10 cellular contexts compared by ENCODE assay signal in the genomic region with DNA sequence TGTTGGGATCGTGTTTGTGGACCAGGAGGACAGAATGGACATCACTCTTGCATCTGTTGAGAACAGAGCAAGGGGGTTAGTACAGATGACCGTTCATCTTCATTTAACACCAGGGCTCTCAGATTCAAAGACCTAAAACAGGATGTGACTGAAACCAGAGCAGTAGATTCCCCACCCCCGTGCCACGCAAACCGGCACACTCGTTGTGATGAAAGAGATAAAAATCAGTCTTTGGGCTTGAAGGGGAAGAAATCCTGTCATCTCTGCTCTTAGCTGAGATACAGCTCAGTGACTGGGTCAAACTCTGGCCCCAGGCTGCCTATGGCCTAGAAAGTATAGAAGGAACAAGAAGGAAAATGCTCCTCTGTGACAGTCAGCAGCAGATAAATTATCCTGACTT.
DNase-seq lines count a peak whose midpoint lies in the region; ATAC-seq lines count a peak whose summit lies in the region.
"Had no signal": no experiment of that assay in that cellular context is flagged by ENCODE, and none has a peak within 500 bp of the region (broad histone marks: within the 10 kb centered on the region; RNA-seq: fewer than 3 reads in every experiment).

No MANE protein-coding gene starts in this region.

- no peak overlapping the region for H3K4me2 ChIP-seq in neuronal stem cell (ENCODE audit: insufficient read depth, low read length, poor library complexity, severe bottlenecking)
- H3K4me2 ChIP-seq: PC-9 had no signal

- no peak overlapping the region for H4K8ac ChIP-seq in neuronal stem cell (ENCODE audit: low read depth, low read length)

- no peak overlapping the region for H3K18ac ChIP-seq in neuronal stem cell (ENCODE audit: low read length)

- no CpG with 5 or more reads among the region's 6 CpGs for WGBS in neuronal stem cell (ENCODE audit: extremely low coverage in 2 of 2, insufficient read length in 2 of 2, insufficient replicate concordance in 1 of 2), 2 donors

- no peak overlapping the region for H4K91ac ChIP-seq in neuronal stem cell (ENCODE audit: low read depth, low read length, poor library complexity)

- H2BK15ac ChIP-seq in neuronal stem cell (ENCODE audit: low read length): no peak overlapping the region

- no peak overlapping the region for H3K23ac ChIP-seq in neuronal stem cell (ENCODE audit: low read depth, low read length, poor library complexity)

- H3K14ac ChIP-seq in neuronal stem cell (ENCODE audit: low read length): no peak overlapping the region

- peaks cover 49% of the 10 kb centered on the region for H3K36me3 Mint-ChIP-seq in activated naive CD4-positive, alpha-beta T cell treated with anti-CD3 and anti-CD28 coated beads, Interleukin-2, amount 10 ng/mL, durations not matched to agents 7 days and 5 days

- no peak overlapping the region for H3K27ac ChIP-seq in neuronal stem cell (replicated peaks; ENCODE audit: low read length)
- H3K27ac ChIP-seq: C4-2B, PC-9 had no signal

- H3K9me3 Mint-ChIP-seq in activated naive CD4-positive, alpha-beta T cell treated with anti-CD3 and anti-CD28 coated beads, Interleukin-2, amount 10 ng/mL, durations not matched to agents 7 days and 5 days: no peaks in the 10 kb centered on the region

- H3K4me3 Mint-ChIP-seq in activated naive CD4-positive, alpha-beta T cell treated with anti-CD3 and anti-CD28 coated beads, Interleukin-2, amount 10 ng/mL, durations not matched to agents 7 days and 5 days: peak overlapping the region; percentile 78

- no peaks in the 10 kb centered on the region for H3K9me3 ChIP-seq in neuronal stem cell (replicated peaks in 1 of 2; ENCODE audit: control insufficient read depth in 2 of 2, insufficient read depth in 1 of 2, low read depth in 1 of 2, low read length in 2 of 2)

- CTCF ChIA-PET in activated naive CD4-positive, alpha-beta T cell treated with anti-CD3 and anti-CD28 coated beads, Interleukin-2, amount 10 ng/mL, durations not matched to agents 7 days and 5 days (lab: Charles Lee): interaction anchor here (0.6 to 1.1 kb wide), 6 partner anchors 11 to 737 kb away, joined by 3 to 5 read pairs (median 4); no protein-coding TSS in a partner anchor

- H3K79me1 ChIP-seq in neuronal stem cell (ENCODE audit: low read depth, low read length): no peaks in the 10 kb centered on the region

- peak overlapping the region; percentile 97 for H3K27ac Mint-ChIP-seq in activated naive CD4-positive, alpha-beta T cell treated with anti-CD3 and anti-CD28 coated beads, Interleukin-2, amount 10 ng/mL, durations not matched to agents 7 days and 5 days

- H2AK5ac ChIP-seq in neuronal stem cell (ENCODE audit: low read depth, low read length): no peak overlapping the region

- peaks cover 9 to 45% of the 10 kb centered on the region in 2 donors for H3K36me3 ChIP-seq in neuronal stem cell (replicated peaks in 1 of 2; ENCODE audit: control insufficient read depth in 2 of 2, insufficient read depth in 2 of 2, low read length in 2 of 2)

- peak; percentile 54 to 57 for DNase-seq in activated CD4-positive, alpha-beta T cell treated with anti-CD3 and anti-CD28 coated beads for 24 hours (ENCODE audit: low read depth in 2 of 2)
- peak; percentile 82 for DNase-seq in activated naive CD4-positive, alpha-beta T cell treated with anti-CD3 and anti-CD28 coated beads, Interleukin-2, amount 10 ng/mL, durations not matched to agents 7 days and 5 days
- peak; percentile 68 to 82 for DNase-seq in stimulated activated CD4-positive, alpha-beta T cell treated with anti-CD3 and anti-CD28 coated beads, Interleukin-4, amount 100 ng/mL, for 4 hours
- DNase-seq in LoVo (ENCODE audit: low spot score): no peak
- DNase-seq in neuronal stem cell (ENCODE audit: low spot score): no peak
- no peak for DNase-seq in 8988T
- DNase-seq: PC-9 had no signal

- no peak overlapping the region for H3K4ac ChIP-seq in neuronal stem cell (ENCODE audit: low read length)

- peaks cover 82% of the 10 kb centered on the region for H3K4me1 Mint-ChIP-seq in activated naive CD4-positive, alpha-beta T cell treated with anti-CD3 and anti-CD28 coated beads, Interleukin-2, amount 10 ng/mL, durations not matched to agents 7 days and 5 days

- no peak overlapping the region for H3K9ac ChIP-seq in neuronal stem cell (ENCODE audit: low read depth, low read length, poor library complexity)

- no peak overlapping the region for H2AFZ ChIP-seq in neuronal stem cell (ENCODE audit: low read length)
- H2AFZ ChIP-seq: PC-9 had no signal

- no peak overlapping the region for H2BK12ac ChIP-seq in neuronal stem cell (ENCODE audit: low read length)

- H3K4me1 ChIP-seq in neuronal stem cell (ENCODE audit: control insufficient read depth in 2 of 2, insufficient read depth in 1 of 2, low read depth in 1 of 2, low read length in 2 of 2): no peaks in the 10 kb centered on the region

- no peaks in the 10 kb centered on the region for H3K27me3 Mint-ChIP-seq in activated naive CD4-positive, alpha-beta T cell treated with anti-CD3 and anti-CD28 coated beads, Interleukin-2, amount 10 ng/mL, durations not matched to agents 7 days and 5 days

- no peak overlapping the region for H2BK5ac ChIP-seq in neuronal stem cell (ENCODE audit: low read length)

- no peak overlapping the region for H2BK120ac ChIP-seq in neuronal stem cell (ENCODE audit: low read depth, low read length)

- H3K27me3 ChIP-seq in neuronal stem cell (ENCODE audit: control insufficient read depth in 3 of 3, insufficient read depth in 3 of 3, low read depth in 1 of 3, low read length in 3 of 3): no peaks in the 10 kb centered on the region

- H3K4me3 ChIP-seq in neuronal stem cell (ENCODE audit: low read length in 2 of 2): no peak overlapping the region
- H3K4me3 ChIP-seq: PC-9 had no signal

- ATAC-seq in GM21360 (IDR thresholded peaks at IDR 0.05; ENCODE audit: unreplicated experiment) (peak; percentile 55), HG03342 (IDR thresholded peaks at IDR 0.05; ENCODE audit: unreplicated experiment) (no peak)

Comparison
In these comparisons a context has a peak if more than half of its experiments do, and no peak if none do; other contexts are left out.
1. DNase-seq: peak in activated CD4-positive, alpha-beta T cell treated with anti-CD3 and anti-CD28 coated beads for 24 hours (2 of 2), activated naive CD4-positive, alpha-beta T cell treated with anti-CD3 and anti-CD28 coated beads, Interleukin-2, amount 10 ng/mL, durations not matched to agents 7 days and 5 days (single experiment) and stimulated activated CD4-positive, alpha-beta T cell treated with anti-CD3 and anti-CD28 coated beads, Interleukin-4, amount 100 ng/mL, for 4 hours (2 of 2); none in LoVo (single experiment), neuronal stem cell (single experiment) and 8988T (single experiment).